1 cellular context compared by ENCODE assay signal in genomic region chr2:178193823-178194599, GRCh38.
TF ChIP-seq lines count a peak whose summit lies in the region.

Gene OSBPL6, plus strand, starts transcription at chr2:178194512. Its CDS starts 111,673 bp downstream, at chr2:178306185.

TF ChIP-seq in K562, 482 proteins besides CTCF, POLR2A, EP300 and RAD21 (continued from another document and continues in another):
- TF ChIP-seq ZNF398 (CRISPR knock-in tag; IDR thresholded peaks at IDR 0.05) (no peak), PYGO2 (tag; IDR thresholded peaks at IDR 0.05) (no peak), NFE2L1 (tag; IDR thresholded peaks at IDR 0.05; ENCODE audit: borderline replicate concordance, low read depth) (no peak), ZBTB40 (IDR thresholded peaks at IDR 0.05) (peak; percentile 26; the same call in 1 of the 2 replicates), ZBTB40 (CRISPR knock-in tag; IDR thresholded peaks at IDR 0.05) (no peak), NEUROD1 (IDR thresholded peaks at IDR 0.05; ENCODE audit: borderline replicate concordance, low read depth, low read length, partially characterized antibody) (no peak), ESRRB (CRISPR knock-in tag; IDR thresholded peaks at IDR 0.05; ENCODE audit: borderline replicate concordance) (no peak), ZNF184 (CRISPR knock-in tag; IDR thresholded peaks at IDR 0.05) (no peak), RBM22 (IDR thresholded peaks at IDR 0.05; ENCODE audit: low read depth, low read length, poor library complexity, severe bottlenecking) (no peak), NR2F6 (CRISPR knock-in tag; IDR thresholded peaks at IDR 0.05) (no peak), ZNF444 (CRISPR knock-in tag; IDR thresholded peaks at IDR 0.05) (no peak), BRF1 (IDR thresholded peaks at IDR 0.05; ENCODE audit: borderline replicate concordance, extremely low read depth, insufficient read length) (no peak), ZBTB49 (CRISPR knock-in tag; IDR thresholded peaks at IDR 0.05; ENCODE audit: borderline replicate concordance) (no peak), USF2 (CRISPR knock-in tag; IDR thresholded peaks at IDR 0.05) (no peak), PHF8 (IDR thresholded peaks at IDR 0.05; ENCODE audit: borderline replicate concordance, low read length) (peak; percentile 82; the same call in 1 of the 2 replicates), TEAD4 (IDR thresholded peaks at IDR 0.05; ENCODE audit: low read length) (no peak), TEAD4 (CRISPR knock-in tag; IDR thresholded peaks at IDR 0.05; ENCODE audit: borderline replicate concordance) (no peak), POU5F1 (IDR thresholded peaks at IDR 0.05; ENCODE audit: borderline replicate concordance, low read depth, low read length, partially characterized antibody) (no peak), FOXJ3 (CRISPR knock-in tag; IDR thresholded peaks at IDR 0.05) (no peak), ZNF175 (CRISPR knock-in tag; IDR thresholded peaks at IDR 0.05; ENCODE audit: low read depth) (no peak), POLR2AphosphoS2 (IDR thresholded peaks at IDR 0.05; ENCODE audit: low read length) (no peak), TRIM28 (IDR thresholded peaks at IDR 0.05) (no peak), MEF2A (IDR thresholded peaks at IDR 0.05; ENCODE audit: control insufficient read depth, low read depth, low read length) (no peak), HES1 (IDR thresholded peaks at IDR 0.05; ENCODE audit: low read depth) (no peak), ZNF436 (CRISPR knock-in tag; IDR thresholded peaks at IDR 0.05) (no peak), PHTF2 (CRISPR knock-in tag; IDR thresholded peaks at IDR 0.05) (no peak), IRF2 (CRISPR knock-in tag; IDR thresholded peaks at IDR 0.05) (no peak), EWSR1 (IDR thresholded peaks at IDR 0.05; ENCODE audit: borderline replicate concordance, low read depth, partially characterized antibody) (no peak), FOXA1 (IDR thresholded peaks at IDR 0.05; ENCODE audit: borderline replicate concordance) (no peak), ELF1 (tag; IDR thresholded peaks at IDR 0.05) (no peak), MXI1 (IDR thresholded peaks at IDR 0.05; ENCODE audit: low read depth, low read length) (no peak), MEIS2 (IDR thresholded peaks at IDR 0.05; ENCODE audit: partially characterized antibody) (peak; percentile 17), ZNF133 (CRISPR knock-in tag; IDR thresholded peaks at IDR 0.05) (no peak), ZNF507 (tag; conservative IDR thresholded peaks at IDR 0.05) (no peak), ZFP30 (CRISPR knock-in tag; IDR thresholded peaks at IDR 0.05; ENCODE audit: borderline replicate concordance) (no peak), BMI1 (IDR thresholded peaks at IDR 0.05; ENCODE audit: low read length) (no peak), NKRF (IDR thresholded peaks at IDR 0.05; ENCODE audit: borderline replicate concordance) (no peak), ZNF699 (CRISPR knock-in tag; IDR thresholded peaks at IDR 0.05; ENCODE audit: insufficient replicate concordance) (no peak), E2F5 (CRISPR knock-in tag; IDR thresholded peaks at IDR 0.05) (no peak), MBD2 (IDR thresholded peaks at IDR 0.05; ENCODE audit: borderline replicate concordance, low read depth) (no peak), TEAD2 (tag; IDR thresholded peaks at IDR 0.05) (no peak), GATAD2A (IDR thresholded peaks at IDR 0.05) (peak; percentile 42; the same call in 1 of the 2 replicates), CREB1 (IDR thresholded peaks at IDR 0.05) (no peak; the same call in 1 of the 2 replicates), CREB1 (CRISPR knock-in tag; IDR thresholded peaks at IDR 0.05) (no peak; the same call in 1 of the 2 replicates), ZNF511 (CRISPR knock-in tag; IDR thresholded peaks at IDR 0.05) (no peak), FOXM1 (IDR thresholded peaks at IDR 0.05; ENCODE audit: low read depth) (no peak), FOXM1 (CRISPR knock-in tag; IDR thresholded peaks at IDR 0.05; ENCODE audit: low read depth) (no peak), SAFB2 (IDR thresholded peaks at IDR 0.05; ENCODE audit: borderline replicate concordance, low read depth, low read length, severe bottlenecking) (no peak)
